ENCODE assay signal across 8 cellular contexts in the genomic region with DNA sequence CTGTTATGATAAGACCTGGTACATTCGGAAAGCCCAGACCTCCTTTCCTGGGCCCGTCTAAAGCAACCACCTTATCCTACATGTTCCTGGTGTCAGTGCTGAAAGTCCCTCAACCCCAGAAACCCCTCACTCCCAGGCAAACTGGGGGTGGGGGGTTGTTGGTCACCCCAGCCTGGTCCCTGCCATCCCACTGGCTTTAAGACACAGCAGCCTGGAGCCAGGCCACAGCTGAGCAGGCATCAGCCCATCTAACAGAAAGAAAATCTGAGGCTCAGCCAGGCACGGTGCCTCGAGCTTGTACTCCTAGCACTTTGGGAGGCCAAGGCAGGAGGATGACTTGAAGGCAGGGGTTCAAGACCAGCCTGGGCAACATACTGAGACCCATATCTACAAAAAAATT. TPM values are rescaled to one million over a fixed set of nuclear protein-coding genes. Genes with fewer than 3 reads are reported as not detected.
DNase-seq lines count a peak whose midpoint lies in the region; ATAC-seq and TF ChIP-seq lines count a peak whose summit lies in the region.
"Had no signal": no experiment of that assay in that cellular context is flagged by ENCODE, and none has a peak within 500 bp of the region (broad histone marks: within the 10 kb centered on the region; RNA-seq: fewer than 3 reads in every experiment).

No MANE protein-coding gene starts in this region.

- H2BK5ac ChIP-seq in IMR-90 (ENCODE audit: low read depth, low read length, poor library complexity, severe bottlenecking), result peak overlapping the region; percentile 86

- ATAC-seq in IMR-90 (ENCODE audit: low read depth), result no peak
- ATAC-seq in foreskin keratinocyte, result no peak
- ATAC-seq in stimulated activated naive B cell treated with anti-CD40 and anti-IgM and Interleukin-4, amounts not matched to agents 10 μg/mL and 1 μg/mL and 100 μg/mL, for 72 hours (replicated peaks), result no peak

- H3K9me3 ChIP-seq in IMR-90 (ENCODE audit: control insufficient read depth, insufficient read depth, low read length), result no peaks in the 10 kb centered on the region

- H2BK15ac ChIP-seq in IMR-90 (ENCODE audit: low read depth, low read length), result peak overlapping the region; percentile 87; the same call in 1 of the 3 replicates

- peak overlapping the region; percentile 38 for H3K23ac ChIP-seq in IMR-90 (ENCODE audit: low read depth, low read length)

- peak overlapping the region; percentile 81 for H2AFZ ChIP-seq in IMR-90 (replicated peaks; ENCODE audit: low read length, poor library complexity)

- H3K4ac ChIP-seq in IMR-90 (ENCODE audit: low read depth, low read length), result peak overlapping the region; percentile 81

- no peaks in the 10 kb centered on the region for H3K9me3 Mint-ChIP-seq in activated CD4-positive, alpha-beta memory T cell treated with anti-CD3 and anti-CD28 coated beads for 36 hours
- peaks cover 0 to 2% of the 10 kb centered on the region in 2 donors for H3K9me3 Mint-ChIP-seq in stimulated activated naive B cell treated with anti-CD40 and anti-IgM and Interleukin-4, amounts not matched to agents 10 μg/mL and 1 μg/mL and 100 μg/mL, for 72 hours

- H3K79me1 ChIP-seq in IMR-90 (ENCODE audit: low read depth in 1 of 2, low read length in 2 of 2), result peaks cover 0 to 22% of the 10 kb centered on the region in 2 experiments; a peak in 1 of 4 replicates

- in situ Hi-C loops in IMR-90 (cut with MboI; ENCODE audit: low sequenced_read_pairs), result loop anchor here (25.0 kb wide), 1 partner anchor 458 kb away; the partner anchor contains the start of genes ALKBH2 and UNG

- peak overlapping the region; percentile 98 for H3K27ac Mint-ChIP-seq in activated CD4-positive, alpha-beta memory T cell treated with anti-CD3 and anti-CD28 coated beads for 36 hours
- no peak overlapping the region for H3K27ac Mint-ChIP-seq in stimulated activated naive B cell treated with anti-CD40 and anti-IgM and Interleukin-4, amounts not matched to agents 10 μg/mL and 1 μg/mL and 100 μg/mL, for 72 hours

- H3K4me2 ChIP-seq in IMR-90 (ENCODE audit: low read depth, low read length), result no peak overlapping the region

- H4K5ac ChIP-seq in IMR-90 (ENCODE audit: low read depth, low read length), result peak overlapping the region; percentile 40; the same call in 1 of the 2 replicates

- POLR2A ChIA-PET in IMR-90 (lab: Charles Lee; ENCODE audit: unreplicated experiment), result no interaction called here
- POLR2A ChIA-PET in activated CD4-positive, alpha-beta memory T cell treated with anti-CD3 and anti-CD28 coated beads for 36 hours (lab: Charles Lee), result interaction anchor here (1.1 to 3.5 kb wide), 4 partner anchors 12 to 71 kb away, joined by 3 to 24 read pairs (median 14); partner anchors contain the start of gene SART3

- H3K9me1 ChIP-seq in IMR-90 (ENCODE audit: insufficient read depth, low read length), result peaks cover 26% of the 10 kb centered on the region

- dilution Hi-C loops in IMR-90 (cut with HindIII; ENCODE audit: low sequenced_read_pairs, unreplicated experiment), result no loop called here

- H3K27ac ChIP-seq in IMR-90 (ENCODE audit: insufficient read depth, low read length), result peak overlapping the region; percentile 59; the same call in 1 of the 2 replicates
- H3K27ac ChIP-seq in foreskin keratinocyte, result peak overlapping the region; percentile 78

- no CpG with 5 or more reads among the region's 4 CpGs for WGBS in IMR-90 (ENCODE audit: extremely low coverage in 2 of 2, insufficient read length in 1 of 2), 2 experiments

- H3K4me1 ChIP-seq in IMR-90 (ENCODE audit: control insufficient read depth, insufficient read depth, low read length) (peaks cover 27% of the 10 kb centered on the region), foreskin keratinocyte (peaks cover 19% of the 10 kb centered on the region)

- peak overlapping the region; percentile 54 to 88; a peak in 3 of 4 replicates for H4K8ac ChIP-seq in IMR-90 (ENCODE audit: low read depth in 2 of 2, low read length in 2 of 2)

- DNase-seq in IMR-90 (no peak), foreskin keratinocyte (no peak), HuH-7 (ENCODE audit: low spot score) (no peak), SKM-1 (lab: John Stamatoyannopoulos, UW; ENCODE audit: unreplicated experiment) (no peak), HK-2 (ENCODE audit: unreplicated experiment) (no peak)
- DNase-seq in activated CD4-positive, alpha-beta memory T cell treated with anti-CD3 and anti-CD28 coated beads for 36 hours, result peak; percentile 48
- DNase-seq in stimulated activated naive B cell treated with anti-CD40 and anti-IgM and Interleukin-4, amounts not matched to agents 10 μg/mL and 1 μg/mL and 100 μg/mL, for 72 hours, result no peak
- DNase-seq: NCI-H1105 had no signal

- intact Hi-C loops in IMR-90 (cut with micrococcal nuclease), result loop anchor here (5.0 kb wide), 1 partner anchor 463 kb away; the partner anchor contains the start of gene ALKBH2
- intact Hi-C loops in activated CD4-positive, alpha-beta memory T cell treated with anti-CD3 and anti-CD28 coated beads for 36 hours (cut with micrococcal nuclease), result loop anchor here (1.0 to 2.0 kb wide), 3 partner anchors 62 to 102 kb away; partner anchors contain the start of genes CORO1C and SART3

- H4K91ac ChIP-seq in IMR-90 (ENCODE audit: insufficient read depth, low read depth, low read length), result peak overlapping the region; percentile 85

- TF ChIP-seq CTCF in IMR-90 (conservative IDR thresholded peaks at IDR 0.05; ENCODE audit: low read depth, low read length) (no peak), foreskin keratinocyte (conservative IDR thresholded peaks at IDR 0.05) (no peak)

- no peaks in the 10 kb centered on the region for H3K36me3 ChIP-seq in IMR-90 (ENCODE audit: control insufficient read depth, insufficient read depth, low read length)

- no peak overlapping the region for H3K56ac ChIP-seq in IMR-90 (ENCODE audit: extremely low read depth, insufficient read depth, low read length)

- peak overlapping the region; percentile 38 for H2AK9ac ChIP-seq in IMR-90 (replicated peaks; ENCODE audit: low read depth, low read length, poor library complexity)

- peaks cover 34% of the 10 kb centered on the region for H3K36me3 Mint-ChIP-seq in activated CD4-positive, alpha-beta memory T cell treated with anti-CD3 and anti-CD28 coated beads for 36 hours
- peaks cover 2 to 6% of the 10 kb centered on the region in 2 donors for H3K36me3 Mint-ChIP-seq in stimulated activated naive B cell treated with anti-CD40 and anti-IgM and Interleukin-4, amounts not matched to agents 10 μg/mL and 1 μg/mL and 100 μg/mL, for 72 hours

- BruUV-seq in IMR-90 (replicated peaks; lab: Mats Ljungman, UMichigan), result no TSS peak

- H3K27me3 ChIP-seq in IMR-90 (ENCODE audit: control insufficient read depth, insufficient read depth, low read length) (no peaks in the 10 kb centered on the region), foreskin keratinocyte (no peaks in the 10 kb centered on the region)

- TF ChIP-seq POLR2A in IMR-90 (IDR thresholded peaks at IDR 0.05; ENCODE audit: low read depth, low read length), result no peak

- H3K4me3 ChIP-seq in IMR-90 (ENCODE audit: insufficient read depth, low read depth, low read length), result no peak overlapping the region

- H3K9ac ChIP-seq in IMR-90 (ENCODE audit: low read depth, low read length), result no peak overlapping the region

- H2BK20ac ChIP-seq in IMR-90 (ENCODE audit: low read depth, low read length), result peak overlapping the region; percentile 93

- H3K4me1 Mint-ChIP-seq in activated CD4-positive, alpha-beta memory T cell treated with anti-CD3 and anti-CD28 coated beads for 36 hours (ENCODE audit: low read depth), result peaks cover 52% of the 10 kb centered on the region
- H3K4me1 Mint-ChIP-seq in stimulated activated naive B cell treated with anti-CD40 and anti-IgM and Interleukin-4, amounts not matched to agents 10 μg/mL and 1 μg/mL and 100 μg/mL, for 72 hours, result peaks cover 39 to 68% of the 10 kb centered on the region in 2 donors

- no peak for TF ChIP-seq RAD21 in IMR-90 (IDR thresholded peaks at IDR 0.05; ENCODE audit: low read length)

- CTCF ChIA-PET in IMR-90 (lab: Yijun Ruan, JAX), result interaction anchor here (0.6 to 1.4 kb wide), 3 partner anchors 11 to 322 kb away, joined by 3 read pairs; no protein-coding TSS in a partner anchor
- CTCF ChIA-PET in activated CD4-positive, alpha-beta memory T cell treated with anti-CD3 and anti-CD28 coated beads for 36 hours (lab: Charles Lee), result interaction anchor here (0.8 to 15.0 kb wide), 4 partner anchors 11 to 174 kb away, joined by 3 to 207 read pairs (median 8); partner anchors contain the start of gene ISCU

- H3K14ac ChIP-seq in IMR-90 (replicated peaks; ENCODE audit: low read depth, low read length), result peak overlapping the region; percentile 88

- H4K20me1 ChIP-seq in IMR-90 (ENCODE audit: insufficient read depth, low read length), result no peaks in the 10 kb centered on the region

- H3K27me3 Mint-ChIP-seq in activated CD4-positive, alpha-beta memory T cell treated with anti-CD3 and anti-CD28 coated beads for 36 hours, result no peaks in the 10 kb centered on the region
- no peaks in the 10 kb centered on the region for H3K27me3 Mint-ChIP-seq in stimulated activated naive B cell treated with anti-CD40 and anti-IgM and Interleukin-4, amounts not matched to agents 10 μg/mL and 1 μg/mL and 100 μg/mL, for 72 hours

- peak overlapping the region; percentile 13; the same call in 1 of the 2 replicates for H3K18ac ChIP-seq in IMR-90 (ENCODE audit: low read depth, low read length)

- peak overlapping the region; percentile 73 for H2AK5ac ChIP-seq in IMR-90 (ENCODE audit: low read depth, low read length)

- H3K4me3 Mint-ChIP-seq in activated CD4-positive, alpha-beta memory T cell treated with anti-CD3 and anti-CD28 coated beads for 36 hours, result peak overlapping the region; percentile 97
- peak overlapping the region; percentile 66 to 76 for H3K4me3 Mint-ChIP-seq in stimulated activated naive B cell treated with anti-CD40 and anti-IgM and Interleukin-4, amounts not matched to agents 10 μg/mL and 1 μg/mL and 100 μg/mL, for 72 hours

- peak overlapping the region; percentile 88 for H2BK120ac ChIP-seq in IMR-90 (ENCODE audit: low read depth, low read length)

TF ChIP-seq in IMR-90, 13 proteins besides CTCF, POLR2A, EP300 and RAD21 (continues in another document):
- no peak for TF ChIP-seq MAZ (IDR thresholded peaks at IDR 0.05; ENCODE audit: borderline replicate concordance, low read depth, low read length)

RNA-seq across cellular contexts. Expression of gene SELPLG, which starts 4.5 kb away (rescaled TPM):
- total RNA-seq in IMR-90 (2012; rRNA removed), result 2.8 and 3.2 TPM in 2 replicates
- 10.8 and 13.9 TPM in 2 replicates for polyA plus RNA-seq in IMR-90 (2012; rRNA removed)
- 7.9 and 13.9 TPM in 2 replicates for polyA plus RNA-seq in IMR-90 (2012; cell fraction: cytosol; rRNA removed)
- polyA plus RNA-seq in IMR-90 (2012; cell fraction: nucleus; rRNA removed; ENCODE audit: low replicate concordance), result 29.8 and 69.7 TPM in 2 replicates
- 10 to 100 TPM; 56.8 to 60.1 TPM for total RNA-seq in activated CD4-positive, alpha-beta memory T cell treated with anti-CD3 and anti-CD28 coated beads for 36 hours
- 0.25 and 0.34 TPM in 2 replicates for total RNA-seq in foreskin keratinocyte
- 0.47 and 0.52 TPM in 2 replicates for polyA plus RNA-seq in foreskin keratinocyte

RNA-seq across cellular contexts. Expression of gene TMEM119, which starts 31.3 kb away (rescaled TPM):
- 6.7 and 8.1 TPM in 2 replicates for total RNA-seq in IMR-90 (2012; rRNA removed)
- 8.4 and 9.2 TPM in 2 replicates for polyA plus RNA-seq in IMR-90 (2012; rRNA removed)
- polyA plus RNA-seq in IMR-90 (2012; cell fraction: cytosol; rRNA removed), result 9.3 and 21.4 TPM in 2 replicates
- 4.5 and 5.0 TPM in 2 replicates for polyA plus RNA-seq in IMR-90 (2012; cell fraction: nucleus; rRNA removed; ENCODE audit: low replicate concordance)
- total RNA-seq in activated CD4-positive, alpha-beta memory T cell treated with anti-CD3 and anti-CD28 coated beads for 36 hours, result under 1 TPM; 0.10 to 0.24 TPM
- not detected in 2 replicates for total RNA-seq in foreskin keratinocyte
- 0.04 TPM in 1 of 2 replicates, not detected in the other for polyA plus RNA-seq in foreskin keratinocyte

Comparison
In these comparisons a context has a peak if more than half of its experiments do, and no peak if none do; other contexts are left out.
1. RNA of gene SELPLG, which starts 4.5 kb away (total RNA-seq): 56.8 to 60.1 TPM in activated CD4-positive, alpha-beta memory T cell treated with anti-CD3 and anti-CD28 coated beads for 36 hours; 2.8 to 3.2 TPM in IMR-90 and 0.25 to 0.34 TPM in foreskin keratinocyte; every median in the first group is over 10 times any median in the second.